8 cellular contexts compared by ENCODE assay signal in the genomic region with DNA sequence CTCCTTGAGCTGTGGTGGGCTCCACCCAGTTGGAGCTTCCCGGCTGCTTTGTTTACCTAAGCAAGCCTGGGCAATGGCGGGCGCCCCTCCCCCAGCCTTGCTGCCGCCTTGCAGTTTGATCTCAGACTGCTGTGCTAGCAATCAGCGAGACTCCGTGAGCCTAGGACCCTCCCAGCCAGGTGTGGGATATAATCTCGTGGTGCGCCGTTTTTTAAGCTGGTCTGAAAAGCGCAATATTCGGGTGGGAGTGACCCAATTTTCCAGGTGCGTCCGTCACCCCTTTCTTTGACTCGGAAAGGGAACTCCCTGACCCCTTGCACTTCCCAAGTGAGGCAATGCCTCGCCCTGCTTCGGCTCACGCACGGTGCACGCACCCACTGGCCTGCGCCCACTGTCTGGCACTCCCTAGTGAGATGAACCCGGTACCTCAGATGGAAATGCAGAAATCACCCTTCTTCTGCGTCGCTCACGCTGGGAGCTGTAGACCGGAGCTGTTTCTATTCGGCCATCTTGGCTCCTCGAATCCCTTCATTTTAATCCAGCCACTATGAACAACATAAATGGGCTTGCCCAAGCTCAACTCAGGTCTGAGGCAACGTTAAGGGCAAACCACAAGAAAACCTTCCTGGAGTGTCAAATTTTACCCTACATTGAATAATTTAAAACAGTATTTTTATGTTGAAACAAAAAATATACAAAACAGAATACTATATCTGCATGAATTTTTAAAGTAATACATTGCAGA.
DNase-seq lines count a peak whose midpoint lies in the region; ATAC-seq, FAIRE-seq and TF ChIP-seq lines count a peak whose summit lies in the region.
"Not testable (repeated sequence)": the region's sequence is repeated elsewhere in the genome, so short reads cannot be mapped to it uniquely, and the experiment has no call there.

No MANE protein-coding gene starts in this region.

- not testable (repeated sequence) for H3K23ac ChIP-seq in H1 (ENCODE audit: insufficient read length); trophoblast cell (ENCODE audit: low read length)

- WGBS in HUES64 = 63% methylated on average over 21 of the region's 28 CpGs
- WGBS in H1 (ENCODE audit: extremely low coverage in 1 of 2, insufficient coverage in 1 of 2, insufficient read length in 1 of 2, insufficient replicate concordance in 2 of 2, low coverage in 1 of 2, low lambda C conversion rate in 2 of 2, missing lambda C conversion rate in 1 of 2), 2 experiments = 77% methylated on average over 13 of the region's 28 CpGs; no CpG with 5 or more reads in 1 of the 2 experiments
- WGBS in trophoblast cell (ENCODE audit: extremely low coverage, insufficient coverage, insufficient read length) = no CpG with 5 or more reads among the region's 28 CpGs

- not testable (repeated sequence) for H3K18ac ChIP-seq in H1 (ENCODE audit: extremely low read depth, low read length); trophoblast cell (ENCODE audit: low read length)

- ATAC-seq in WTC11 = not testable (repeated sequence)

- H3K23me2 ChIP-seq in H1 (ENCODE audit: low read depth, low read length) = not testable (repeated sequence)

- not testable (repeated sequence) for H4K12ac ChIP-seq in trophoblast cell (ENCODE audit: low read depth, low read length)

- H4K5ac ChIP-seq in H1 (ENCODE audit: insufficient read length, low read depth, low read length) = not testable (repeated sequence)

- not testable (repeated sequence) for H3K4me1 Mint-ChIP-seq in WTC11

- FAIRE-seq in H1 (lab: Jason Lieb, UNC) = not testable (repeated sequence)

- H2BK20ac ChIP-seq in H1 (ENCODE audit: low read length) = not testable (repeated sequence)

- not testable (repeated sequence) for H3K9me3 ChIP-seq in HUES64 (ENCODE audit: insufficient read depth, low read depth, low read length); H1 (ENCODE audit: insufficient read depth in 2 of 2, low read depth in 1 of 2, low read length in 1 of 2); iPS-18a (ENCODE audit: control insufficient read depth, low read depth, low read length); trophoblast cell (ENCODE audit: insufficient read depth, low read depth, low read length)

- H3K36me3 ChIP-seq in H7 (replicated peaks; ENCODE audit: control insufficient read depth, insufficient read depth, low read length); HUES64 (ENCODE audit: insufficient read depth, low read length); H1 (ENCODE audit: control insufficient read depth in 2 of 4, insufficient read depth in 4 of 4, low read length in 3 of 4); iPS-18a (ENCODE audit: control insufficient read depth, low read depth, low read length); trophoblast cell (ENCODE audit: control insufficient read depth in 1 of 2, insufficient read depth in 2 of 2, low read length in 2 of 2): not testable (repeated sequence)

- H3K9ac ChIP-seq in HUES64 (ENCODE audit: low read depth, low read length) (peak overlapping the region; percentile 47; the same call in 1 of the 2 replicates), H1 (replicated peaks in 1 of 4; ENCODE audit: extremely low read depth in 1 of 4, low read depth in 3 of 4, low read length in 3 of 4) (peak overlapping the region in 1 of 4 experiments; percentile 35; a peak in 1 of 7 replicates)
- H3K9ac ChIP-seq in iPS-18a (ENCODE audit: low read length); trophoblast cell (ENCODE audit: low read length): not testable (repeated sequence)

- not testable (repeated sequence) for H3K79me2 ChIP-seq in H1 (ENCODE audit: control insufficient read depth in 1 of 2, insufficient read depth in 2 of 2, low read length in 2 of 2); trophoblast cell (ENCODE audit: control insufficient read depth, insufficient read depth, low read length, poor library complexity)

- H3K9me3 Mint-ChIP-seq in WTC11 = not testable (repeated sequence)

- H2AFZ ChIP-seq in H1 (ENCODE audit: low read length); trophoblast cell (ENCODE audit: insufficient read depth, low read length, poor library complexity): not testable (repeated sequence)

- TF ChIP-seq POLR2A in H1 (IDR thresholded peaks at IDR 0.05; ENCODE audit: control extremely low read depth in 1 of 2, low read depth in 2 of 2, low read length in 2 of 2) = not testable (repeated sequence)

- H3K4me3 Mint-ChIP-seq in WTC11 = peak overlapping the region; percentile 69

- not testable (repeated sequence) for H2BK12ac ChIP-seq in H1 (ENCODE audit: low read depth, low read length)
- H2BK12ac ChIP-seq in trophoblast cell (ENCODE audit: low read length) = peak overlapping the region; percentile 64

- not testable (repeated sequence) for H4K8ac ChIP-seq in H1 (ENCODE audit: extremely low read depth, insufficient read depth, low read length); trophoblast cell (ENCODE audit: low read depth, low read length)

- H3K56ac ChIP-seq in H1 (replicated peaks; ENCODE audit: insufficient read length, low read depth, low read length) = not testable (repeated sequence)

- H2AK5ac ChIP-seq in H1 (ENCODE audit: low read depth, low read length); trophoblast cell (ENCODE audit: low read length): not testable (repeated sequence)

- DNase-seq in DMS53 (lab: John Stamatoyannopoulos, UW) (peak; percentile 76), NCI-H748 (lab: John Stamatoyannopoulos, UW; ENCODE audit: unreplicated experiment) (peak; percentile 67), WTC11 (ENCODE audit: low spot score) (peak; percentile 19), H1 (ENCODE audit: low read depth in 1 of 2, low spot score in 2 of 2) (peak in 1 of 2 experiments; percentile 60), trophoblast cell (peak in 1 of 2 donors; percentile 18)
- not testable (repeated sequence) for DNase-seq in H7

- H3K14ac ChIP-seq in H1 (ENCODE audit: insufficient read length); trophoblast cell (ENCODE audit: low read length): not testable (repeated sequence)

- not testable (repeated sequence) for TF ChIP-seq RAD21 in H1 (IDR thresholded peaks at IDR 0.05 in 1 of 2, conservative IDR thresholded peaks at IDR 0.05 in 1 of 2; ENCODE audit: low read depth in 2 of 2, low read length in 2 of 2)

- H2BK5ac ChIP-seq in H1 (ENCODE audit: low read depth, low read length); trophoblast cell (ENCODE audit: low read depth, low read length, poor library complexity): not testable (repeated sequence)

- POLR2A ChIA-PET in WTC11 (lab: Charles Lee) = not testable (repeated sequence)
- POLR2A ChIA-PET in H1 (lab: Charles Lee; ENCODE audit: partially characterized antibody) = interaction anchor here (1.5 kb wide), 1 partner anchor 11 kb away, joined by 4 read pairs; no protein-coding TSS in a partner anchor

- H4K20me1 ChIP-seq in H1 (replicated peaks in 1 of 2; ENCODE audit: control insufficient read depth in 1 of 2, insufficient read depth in 2 of 2, low read length in 2 of 2) = not testable (repeated sequence)

- CTCF ChIA-PET in WTC11 (lab: Charles Lee); H1 (lab: Charles Lee; ENCODE audit: partially characterized antibody): not testable (repeated sequence)

- H3K4me1 ChIP-seq in HUES64 (ENCODE audit: insufficient read depth, low read length); H1 (replicated peaks in 1 of 4; ENCODE audit: control insufficient read depth in 3 of 4, insufficient read depth in 4 of 4, low read length in 3 of 4); iPS-18a (ENCODE audit: control insufficient read depth, low read depth, low read length); trophoblast cell (ENCODE audit: control insufficient read depth in 1 of 2, insufficient read depth in 2 of 2, low read length in 2 of 2): not testable (repeated sequence)

- not testable (repeated sequence) for H3K27me3 Mint-ChIP-seq in WTC11 (ENCODE audit: low read depth)

- H2BK15ac ChIP-seq in H1 (ENCODE audit: low read length) = not testable (repeated sequence)

- not testable (repeated sequence) for H3K27ac ChIP-seq in HUES64 (ENCODE audit: low read depth, low read length); H1 (ENCODE audit: low read depth, low read length); iPS-18a (ENCODE audit: low read length); trophoblast cell (ENCODE audit: low read depth, low read length)

- H3K4me2 ChIP-seq in H1 (ENCODE audit: insufficient read depth in 1 of 2, low read depth in 2 of 2, low read length in 2 of 2); trophoblast cell (ENCODE audit: low read length): not testable (repeated sequence)

- not testable (repeated sequence) for H2BK120ac ChIP-seq in H1 (replicated peaks; ENCODE audit: low read depth, low read length); trophoblast cell (ENCODE audit: insufficient read depth, low read length, poor library complexity)

- H3K4me3 ChIP-seq in H7 (ENCODE audit: insufficient read depth, low read depth, low read length) (peak overlapping the region; percentile 24), H1 (ENCODE audit: extremely low read depth in 1 of 4, insufficient read depth in 2 of 4, low read depth in 3 of 4, low read length in 4 of 4) (peak overlapping the region in 1 of 4 experiments; percentile 11; a peak in 1 of 8 replicates), iPS-18a (ENCODE audit: low read length) (peak overlapping the region; percentile 24)
- H3K4me3 ChIP-seq in HUES64 (ENCODE audit: low read length); trophoblast cell (ENCODE audit: low read depth, low read length): not testable (repeated sequence)

- TF ChIP-seq EP300 in H1 (IDR thresholded peaks at IDR 0.05; ENCODE audit: borderline replicate concordance in 1 of 2, low read depth in 2 of 2, low read length in 2 of 2) = not testable (repeated sequence)

- not testable (repeated sequence) for H3K36me3 Mint-ChIP-seq in WTC11

- H3K79me1 ChIP-seq in H1 (ENCODE audit: low read depth, low read length); trophoblast cell (ENCODE audit: low read length): not testable (repeated sequence)

- H3K4ac ChIP-seq in H1 (replicated peaks; ENCODE audit: insufficient read length, low read depth, low read length); trophoblast cell (ENCODE audit: low read depth, low read length): not testable (repeated sequence)

- not testable (repeated sequence) for TF ChIP-seq CTCF in WTC11 (IDR thresholded peaks at IDR 0.05); H1 (IDR thresholded peaks at IDR 0.05; ENCODE audit: control extremely low read depth in 1 of 3, insufficient read depth in 1 of 3, low read depth in 1 of 3, low read length in 3 of 3)

- not testable (repeated sequence) for H3K27me3 ChIP-seq in H7 (ENCODE audit: control insufficient read depth, insufficient read depth, low read length); HUES64 (ENCODE audit: insufficient read depth, low read length); H1 (replicated peaks in 1 of 4; ENCODE audit: control insufficient read depth in 3 of 4, extremely low read depth in 1 of 4, insufficient read depth in 3 of 4, low read length in 3 of 4); iPS-18a (ENCODE audit: control insufficient read depth, insufficient read depth, low read length); trophoblast cell (ENCODE audit: insufficient read depth, low read length)

- H3K27ac Mint-ChIP-seq in WTC11 = peak overlapping the region; percentile 95

- not testable (repeated sequence) for H4K91ac ChIP-seq in H1 (replicated peaks; ENCODE audit: insufficient read length, low read length); trophoblast cell (ENCODE audit: low read depth, low read length)
